In genomic region chr9:4680750-4681149, GRCh38 we compare ENCODE assay signal across 10 cellular contexts. TPM values are rescaled to one million over a fixed set of nuclear protein-coding genes. Genes with fewer than 3 reads are reported as not detected.
DNase-seq lines count a peak whose midpoint lies in the region; FAIRE-seq and TF ChIP-seq lines count a peak whose summit lies in the region.
"Had no signal": no experiment of that assay in that cellular context is flagged by ENCODE, and none has a peak within 500 bp of the region (broad histone marks: within the 10 kb centered on the region; RNA-seq: fewer than 3 reads in every experiment).

No MANE protein-coding gene starts in this region.

- no peak overlapping the region for H3K27ac Mint-ChIP-seq in CD8-positive, alpha-beta memory T cell
- H3K27ac Mint-ChIP-seq in osteocyte (ENCODE audit: unreplicated experiment), result no peak overlapping the region
- H3K27ac Mint-ChIP-seq: activated CD4-positive, alpha-beta T cell treated with anti-CD3 and anti-CD28 coated beads for 36 hours had no signal

- H3K36me3 Mint-ChIP-seq in CD8-positive, alpha-beta memory T cell, result peaks cover 2 to 21% (median 13%) of the 10 kb centered on the region in 3 donors
- H3K36me3 Mint-ChIP-seq in osteocyte (ENCODE audit: unreplicated experiment), result peaks cover 13% of the 10 kb centered on the region

- 26% methylated on average over 2 of the region's 2 CpGs for WGBS in esophagus muscularis mucosa

- no peaks in the 10 kb centered on the region for H4K20me1 ChIP-seq in OCI-LY1 (ENCODE audit: insufficient read depth, low read length)

- no peaks in the 10 kb centered on the region for H3K36me3 ChIP-seq in CD8-positive, alpha-beta memory T cell (ENCODE audit: insufficient read depth, low read length)
- peaks cover 18% of the 10 kb centered on the region; the same call in 1 of the 2 replicates for H3K36me3 ChIP-seq in OCI-LY1 (ENCODE audit: insufficient read depth, low read length)
- H3K36me3 ChIP-seq in esophagus muscularis mucosa, result peaks cover 0 to 12% (median 8%) of the 10 kb centered on the region in 4 donors

- H2AFZ ChIP-seq in OCI-LY1 (ENCODE audit: low read length), result no peak overlapping the region

- TF ChIP-seq CTCF in OCI-LY1 (IDR thresholded peaks at IDR 0.05; ENCODE audit: low read length), result no peak
- TF ChIP-seq CTCF in esophagus muscularis mucosa (IDR thresholded peaks at IDR 0.05), result no peak
- TF ChIP-seq CTCF in osteocyte (IDR thresholded peaks at IDR 0.05), result no peak

- H3K4me1 ChIP-seq in CD8-positive, alpha-beta memory T cell (ENCODE audit: insufficient read depth, low read length), result peaks cover 40% of the 10 kb centered on the region
- H3K4me1 ChIP-seq in OCI-LY1 (ENCODE audit: insufficient read depth, low read length, severe bottlenecking) (peaks cover 22% of the 10 kb centered on the region), esophagus muscularis mucosa (peaks cover 10 to 62% (median 53%) of the 10 kb centered on the region in 4 donors)

- no peak overlapping the region for H3K27ac ChIP-seq in CD8-positive, alpha-beta memory T cell (ENCODE audit: low read depth, low read length)
- H3K27ac ChIP-seq in OCI-LY1 (ENCODE audit: low read depth, low read length, poor library complexity, severe bottlenecking) (no peak overlapping the region), esophagus muscularis mucosa (replicated peaks in 1 of 4) (peak overlapping the region; percentile 93 to 100 (median 98))

- no peaks in the 10 kb centered on the region for H3F3A ChIP-seq in OCI-LY1 (ENCODE audit: insufficient read depth, low read length)

- H3K27me3 Mint-ChIP-seq in CD8-positive, alpha-beta memory T cell, result peaks cover 0 to 2% of the 10 kb centered on the region in 2 donors
- H3K27me3 Mint-ChIP-seq in osteocyte (ENCODE audit: unreplicated experiment), result no peaks in the 10 kb centered on the region
- H3K27me3 Mint-ChIP-seq: activated CD4-positive, alpha-beta T cell treated with anti-CD3 and anti-CD28 coated beads for 36 hours had no signal

- peaks cover 22 to 25% (median 25%) of the 10 kb centered on the region in 3 donors for H3K4me1 Mint-ChIP-seq in CD8-positive, alpha-beta memory T cell
- H3K4me1 Mint-ChIP-seq in osteocyte (ENCODE audit: unreplicated experiment), result peaks cover 3% of the 10 kb centered on the region

- peaks cover 22% of the 10 kb centered on the region for H3K79me2 ChIP-seq in OCI-LY1 (ENCODE audit: insufficient read depth, low read length)

- TF ChIP-seq POLR2A in esophagus muscularis mucosa (IDR thresholded peaks at IDR 0.05; ENCODE audit: low read depth), result no peak

- peak overlapping the region; percentile 82 for H3K4me2 ChIP-seq in OCI-LY1 (ENCODE audit: low read length)

- POLR2A ChIA-PET in CD8-positive, alpha-beta memory T cell (lab: Charles Lee), result interaction anchor here (0.9 to 1.0 kb wide), 2 partner anchors 60 to 1154 kb away, joined by 3 read pairs; no protein-coding TSS in a partner anchor

- no peaks in the 10 kb centered on the region for H3K9me2 ChIP-seq in OCI-LY1 (ENCODE audit: low read depth, low read length)

- peak overlapping the region; percentile 87 for H3K9ac ChIP-seq in OCI-LY1 (ENCODE audit: low read length)

- no peak overlapping the region for H3K4me3 Mint-ChIP-seq in CD8-positive, alpha-beta memory T cell
- H3K4me3 Mint-ChIP-seq in osteocyte (ENCODE audit: unreplicated experiment), result no peak overlapping the region
- H3K4me3 Mint-ChIP-seq: activated CD4-positive, alpha-beta T cell treated with anti-CD3 and anti-CD28 coated beads for 36 hours had no signal

- peak overlapping the region; percentile 83 for H3K4me3 ChIP-seq in CD8-positive, alpha-beta memory T cell (ENCODE audit: low read length)
- peak overlapping the region; percentile 80 for H3K4me3 ChIP-seq in OCI-LY1 (ENCODE audit: low read depth, low read length, poor library complexity, severe bottlenecking)
- peak overlapping the region; percentile 80 to 97 (median 90) for H3K4me3 ChIP-seq in esophagus muscularis mucosa

- no peak for DNase-seq in CD8-positive, alpha-beta memory T cell
- no peak for DNase-seq in esophagus muscularis mucosa (ENCODE audit: extremely low spot score)
- DNase-seq in pons (ENCODE audit: low spot score), result peak; percentile 36
- no peak for DNase-seq in GM19239 (ENCODE audit: insufficient read length, low spot score)
- no peak for DNase-seq in activated CD4-positive, alpha-beta T cell treated with anti-CD3 and anti-CD28 coated beads for 4 hours
- DNase-seq in osteocyte (ENCODE audit: extremely low spot score, unreplicated experiment), result no peak
- no peak for DNase-seq in iPS-NIHi11 (ENCODE audit: low spot score)
- DNase-seq: activated CD4-positive, alpha-beta T cell treated with anti-CD3 and anti-CD28 coated beads for 36 hours; stimulated activated naive CD4-positive, alpha-beta T cell treated with Interleukin-2 at 50 U/mL for 16 hours had no signal

- intact Hi-C loops in esophagus muscularis mucosa (cut with DNase I), result loop anchor here (2.0 kb wide), 1 partner anchor 60 kb away; the partner anchor contains the start of gene AK3

- no peak for FAIRE-seq in GM19239 (lab: Jason Lieb, UNC)

- CTCF ChIA-PET in CD8-positive, alpha-beta memory T cell (lab: Charles Lee), result no interaction called here

- no peaks in the 10 kb centered on the region for H3K9me3 ChIP-seq in CD8-positive, alpha-beta memory T cell (ENCODE audit: low read length)
- H3K9me3 ChIP-seq in OCI-LY1 (ENCODE audit: low read length) (no peaks in the 10 kb centered on the region), esophagus muscularis mucosa (no peaks in the 10 kb centered on the region)

- no peaks in the 10 kb centered on the region for H3K27me3 ChIP-seq in CD8-positive, alpha-beta memory T cell (ENCODE audit: insufficient read depth, low read length, poor library complexity, severe bottlenecking)
- H3K27me3 ChIP-seq in OCI-LY1 (ENCODE audit: insufficient read depth, low read length) (no peaks in the 10 kb centered on the region), esophagus muscularis mucosa (no peaks in the 10 kb centered on the region)

- H3K9me3 Mint-ChIP-seq in CD8-positive, alpha-beta memory T cell, result no peaks in the 10 kb centered on the region
- H3K9me3 Mint-ChIP-seq in osteocyte (ENCODE audit: unreplicated experiment), result no peaks in the 10 kb centered on the region

- TF ChIP-seq EP300 in esophagus muscularis mucosa (IDR thresholded peaks at IDR 0.05), result peak; percentile 20

RNA-seq across cellular contexts. Expression of gene CDC37L1, which starts 1.4 kb away (rescaled TPM):
- 10 to 100 TPM; 12.5 to 15.0 TPM for total RNA-seq in CD8-positive, alpha-beta memory T cell
- 17.8 TPM for polyA plus RNA-seq in CD8-positive, alpha-beta memory T cell
- total RNA-seq in esophagus muscularis mucosa (100 to 1,000 TPM in 1 of 4 donors, 10 to 100 TPM in 3; 78.3 to 115 (median 86.4) TPM), osteocyte (14.9 and 19.9 TPM in 2 replicates)

RNA-seq across cellular contexts. Expression of gene SPATA6L, which starts 14.5 kb away (rescaled TPM):
- under 1 TPM; 0.51 to 0.96 TPM for total RNA-seq in CD8-positive, alpha-beta memory T cell
- polyA plus RNA-seq in CD8-positive, alpha-beta memory T cell, result 0.14 TPM
- 1 to 10 TPM in 2 of 4 donors, under 1 TPM in 2; 0.23 to 1.7 (median 1.1) TPM for total RNA-seq in esophagus muscularis mucosa
- total RNA-seq in osteocyte, result 1.2 and 1.9 TPM in 2 replicates

RNA-seq across cellular contexts. Expression of gene PLPP6, which starts 18.7 kb away (rescaled TPM):
- total RNA-seq in CD8-positive, alpha-beta memory T cell, result 1 to 10 TPM; 5.5 to 6.3 TPM
- polyA plus RNA-seq in CD8-positive, alpha-beta memory T cell, result 3.7 TPM
- 1 to 10 TPM; 3.8 to 6.3 (median 6.2) TPM for total RNA-seq in esophagus muscularis mucosa
- total RNA-seq in osteocyte, result 8.1 and 9.0 TPM in 2 replicates

Comparison
In these comparisons a context has a peak if more than half of its experiments do, and no peak if none do; other contexts are left out.
1. H3K27ac ChIP-seq: peak in esophagus muscularis mucosa (4 of 4); none in CD8-positive, alpha-beta memory T cell (single experiment) and OCI-LY1 (single experiment).
2. Peak in every context shown above with its lines, with median percentiles within 50 percentile points of each other: H3K4me3 ChIP-seq.